In the genomic region with DNA sequence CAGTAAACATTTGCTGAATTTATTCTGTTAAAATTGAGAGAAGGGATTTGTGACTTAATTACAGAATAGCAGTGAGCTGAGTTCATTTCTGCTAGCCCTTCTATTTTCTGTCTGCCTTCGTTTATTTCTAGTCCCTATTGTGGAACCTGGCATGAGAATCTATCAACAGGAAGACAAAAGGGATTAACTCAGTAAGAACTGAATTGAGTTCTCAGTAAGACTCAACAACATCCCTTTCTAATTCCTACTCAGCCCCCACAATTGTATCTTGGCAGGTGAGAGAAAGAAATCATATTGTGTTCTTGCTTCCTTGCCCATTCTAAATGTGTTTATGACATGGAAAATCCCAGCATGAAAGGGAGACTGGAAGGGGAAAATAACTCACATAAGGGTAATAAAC, we compare ENCODE assay signal across 13 cellular contexts.
"Had no signal": no experiment of that assay in that cellular context is flagged by ENCODE, and none has a peak within 500 bp of the region (broad histone marks: within the 10 kb centered on the region; RNA-seq: fewer than 3 reads in every experiment).

No MANE protein-coding gene starts in this region.

- H3K4me3 Mint-ChIP-seq: central memory CD8-positive, alpha-beta T cell; naive thymus-derived CD8-positive, alpha-beta T cell had no signal

- H3K27ac ChIP-seq: heart right ventricle, right atrium auricular region had no signal

- DNase-seq: dermis blood vessel endothelial cell; effector CD4-positive, alpha-beta T cell; heart right ventricle; kidney glomerular epithelial cell; mammary epithelial cell; mucosa of descending colon; naive thymus-derived CD8-positive, alpha-beta T cell; small intestine; stimulated activated CD4-positive, alpha-beta T cell treated with anti-CD3 and anti-CD28 coated beads, Interleukin-12 subunit alpha, Interleukin-12 subunit beta, amount 100 ng/mL, for 4 hours; stimulated activated naive CD4-positive, alpha-beta T cell treated with Interleukin-2 at 50 U/mL for 16 hours; trophoblast cell had no signal

- H3K4me3 ChIP-seq: heart right ventricle, mucosa of descending colon, right atrium auricular region had no signal

- H3K36me3 ChIP-seq: heart right ventricle, right atrium auricular region had no signal

- ATAC-seq: heart right ventricle; mucosa of descending colon; naive thymus-derived CD8-positive, alpha-beta T cell had no signal

- H3K27me3 ChIP-seq: heart right ventricle, right atrium auricular region had no signal

- H3K27me3 Mint-ChIP-seq: central memory CD8-positive, alpha-beta T cell; naive thymus-derived CD8-positive, alpha-beta T cell had no signal

- H3K4me1 ChIP-seq: heart right ventricle, right atrium auricular region had no signal

- H3K27ac Mint-ChIP-seq: naive thymus-derived CD8-positive, alpha-beta T cell had no signal

- H3K36me3 Mint-ChIP-seq: naive thymus-derived CD8-positive, alpha-beta T cell had no signal

- H3K4me1 Mint-ChIP-seq: central memory CD8-positive, alpha-beta T cell; naive thymus-derived CD8-positive, alpha-beta T cell had no signal
